In the genomic region with DNA sequence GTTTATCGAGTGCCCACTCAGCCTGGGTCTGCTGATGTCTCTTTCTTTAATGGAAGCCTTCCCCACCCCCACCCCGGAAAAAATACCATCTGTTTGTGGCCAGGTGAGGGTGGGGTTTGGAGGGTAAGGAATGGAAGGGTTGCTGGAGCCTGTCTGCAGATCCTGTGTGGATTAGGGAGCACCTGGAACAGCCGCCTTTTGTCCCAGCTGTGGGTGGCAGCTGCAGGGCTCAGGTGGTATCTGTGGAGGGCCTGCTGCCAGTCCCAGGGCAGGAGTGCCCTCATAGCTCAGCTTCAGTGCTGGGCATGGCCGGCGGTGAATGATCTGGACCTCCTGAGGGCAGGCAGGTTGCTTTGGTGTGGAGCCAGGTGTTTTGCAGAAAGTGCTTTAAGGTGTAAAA, we compare ENCODE assay signal across 2 cellular contexts.
TF ChIP-seq lines count a peak whose summit lies in the region.

No MANE protein-coding gene starts in this region.

TF ChIP-seq in liver, 16 proteins besides CTCF, POLR2A, EP300 and RAD21:
- no peak for TF ChIP-seq HNF4A (conservative IDR thresholded peaks at IDR 0.05)
- no peak for TF ChIP-seq MAX (IDR thresholded peaks at IDR 0.05)
- no peak for TF ChIP-seq YY1 (IDR thresholded peaks at IDR 0.05)
- TF ChIP-seq NR2F2 (IDR thresholded peaks at IDR 0.05): no peak
- no peak for TF ChIP-seq TAF1 (conservative IDR thresholded peaks at IDR 0.05)
- TF ChIP-seq, protein P1, sequence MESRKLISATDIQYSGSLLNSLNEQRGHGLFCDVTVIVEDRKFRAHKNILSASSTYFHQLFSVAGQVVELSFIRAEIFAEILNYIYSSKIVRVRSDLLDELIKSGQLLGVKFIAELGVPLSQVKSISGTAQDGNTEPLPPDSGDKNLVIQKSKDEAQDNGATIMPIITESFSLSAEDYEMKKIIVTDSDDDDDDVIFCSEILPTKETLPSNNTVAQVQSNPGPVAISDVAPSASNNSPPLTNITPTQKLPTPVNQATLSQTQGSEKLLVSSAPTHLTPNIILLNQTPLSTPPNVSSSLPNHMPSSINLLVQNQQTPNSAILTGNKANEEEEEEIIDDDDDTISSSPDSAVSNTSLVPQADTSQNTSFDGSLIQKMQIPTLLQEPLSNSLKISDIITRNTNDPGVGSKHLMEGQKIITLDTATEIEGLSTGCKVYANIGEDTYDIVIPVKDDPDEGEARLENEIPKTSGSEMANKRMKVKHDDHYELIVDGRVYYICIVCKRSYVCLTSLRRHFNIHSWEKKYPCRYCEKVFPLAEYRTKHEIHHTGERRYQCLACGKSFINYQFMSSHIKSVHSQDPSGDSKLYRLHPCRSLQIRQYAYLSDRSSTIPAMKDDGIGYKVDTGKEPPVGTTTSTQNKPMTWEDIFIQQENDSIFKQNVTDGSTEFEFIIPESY (IDR thresholded peaks at IDR 0.05): no peak
- no peak for TF ChIP-seq HNF4G (IDR thresholded peaks at IDR 0.05)
- TF ChIP-seq FOXA2 (IDR thresholded peaks at IDR 0.05): no peak
- TF ChIP-seq, protein P2, sequence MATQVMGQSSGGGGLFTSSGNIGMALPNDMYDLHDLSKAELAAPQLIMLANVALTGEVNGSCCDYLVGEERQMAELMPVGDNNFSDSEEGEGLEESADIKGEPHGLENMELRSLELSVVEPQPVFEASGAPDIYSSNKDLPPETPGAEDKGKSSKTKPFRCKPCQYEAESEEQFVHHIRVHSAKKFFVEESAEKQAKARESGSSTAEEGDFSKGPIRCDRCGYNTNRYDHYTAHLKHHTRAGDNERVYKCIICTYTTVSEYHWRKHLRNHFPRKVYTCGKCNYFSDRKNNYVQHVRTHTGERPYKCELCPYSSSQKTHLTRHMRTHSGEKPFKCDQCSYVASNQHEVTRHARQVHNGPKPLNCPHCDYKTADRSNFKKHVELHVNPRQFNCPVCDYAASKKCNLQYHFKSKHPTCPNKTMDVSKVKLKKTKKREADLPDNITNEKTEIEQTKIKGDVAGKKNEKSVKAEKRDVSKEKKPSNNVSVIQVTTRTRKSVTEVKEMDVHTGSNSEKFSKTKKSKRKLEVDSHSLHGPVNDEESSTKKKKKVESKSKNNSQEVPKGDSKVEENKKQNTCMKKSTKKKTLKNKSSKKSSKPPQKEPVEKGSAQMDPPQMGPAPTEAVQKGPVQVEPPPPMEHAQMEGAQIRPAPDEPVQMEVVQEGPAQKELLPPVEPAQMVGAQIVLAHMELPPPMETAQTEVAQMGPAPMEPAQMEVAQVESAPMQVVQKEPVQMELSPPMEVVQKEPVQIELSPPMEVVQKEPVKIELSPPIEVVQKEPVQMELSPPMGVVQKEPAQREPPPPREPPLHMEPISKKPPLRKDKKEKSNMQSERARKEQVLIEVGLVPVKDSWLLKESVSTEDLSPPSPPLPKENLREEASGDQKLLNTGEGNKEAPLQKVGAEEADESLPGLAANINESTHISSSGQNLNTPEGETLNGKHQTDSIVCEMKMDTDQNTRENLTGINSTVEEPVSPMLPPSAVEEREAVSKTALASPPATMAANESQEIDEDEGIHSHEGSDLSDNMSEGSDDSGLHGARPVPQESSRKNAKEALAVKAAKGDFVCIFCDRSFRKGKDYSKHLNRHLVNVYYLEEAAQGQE (IDR thresholded peaks at IDR 0.05): no peak
- no peak for TF ChIP-seq GABPA (IDR thresholded peaks at IDR 0.05 in 1 of 2, conservative IDR thresholded peaks at IDR 0.05 in 1 of 2)
- no peak for TF ChIP-seq JUND (IDR thresholded peaks at IDR 0.05)
- TF ChIP-seq EGR1 (IDR thresholded peaks at IDR 0.05; ENCODE audit: low read depth in 2 of 2): no peak
- no peak for TF ChIP-seq RXRA (IDR thresholded peaks at IDR 0.05)
- TF ChIP-seq, protein P3, sequence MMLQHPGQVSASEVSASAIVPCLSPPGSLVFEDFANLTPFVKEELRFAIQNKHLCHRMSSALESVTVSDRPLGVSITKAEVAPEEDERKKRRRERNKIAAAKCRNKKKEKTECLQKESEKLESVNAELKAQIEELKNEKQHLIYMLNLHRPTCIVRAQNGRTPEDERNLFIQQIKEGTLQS (IDR thresholded peaks at IDR 0.05): no peak
- TF ChIP-seq FOXA1 (IDR thresholded peaks at IDR 0.05): no peak
- TF ChIP-seq SP1 (IDR thresholded peaks at IDR 0.05): no peak

TF ChIP-seq in HepG2, 621 proteins besides CTCF, POLR2A, EP300 and RAD21:
- TF ChIP-seq ZNF670 (CRISPR knock-in tag; IDR thresholded peaks at IDR 0.05; ENCODE audit: borderline replicate concordance) (no peak), SPEN (CRISPR knock-in tag; IDR thresholded peaks at IDR 0.05; ENCODE audit: low read depth) (no peak), ATF6 (CRISPR knock-in tag; conservative IDR thresholded peaks at IDR 0.05) (no peak), SIX4 (CRISPR knock-in tag; IDR thresholded peaks at IDR 0.05) (no peak), ARID2 (CRISPR knock-in tag; IDR thresholded peaks at IDR 0.05; ENCODE audit: borderline replicate concordance) (no peak), SALL2 (CRISPR knock-in tag; IDR thresholded peaks at IDR 0.05) (no peak), HOXA9 (CRISPR knock-in tag; IDR thresholded peaks at IDR 0.05; ENCODE audit: borderline replicate concordance) (no peak), MBNL3 (CRISPR knock-in tag; conservative IDR thresholded peaks at IDR 0.05) (no peak), ZBTB38 (CRISPR knock-in tag; IDR thresholded peaks at IDR 0.05) (no peak), ZNF354B (CRISPR knock-in tag; IDR thresholded peaks at IDR 0.05) (no peak), PTBP1 (IDR thresholded peaks at IDR 0.05; ENCODE audit: low read depth, low read length, poor library complexity, severe bottlenecking) (no peak), ZMAT3 (CRISPR knock-in tag; conservative IDR thresholded peaks at IDR 0.05) (no peak), NR3C1 (CRISPR knock-in tag; IDR thresholded peaks at IDR 0.05) (no peak), ZNF225 (CRISPR knock-in tag; IDR thresholded peaks at IDR 0.05) (no peak), ZSCAN22 (CRISPR knock-in tag; IDR thresholded peaks at IDR 0.05) (no peak), POLR2AphosphoS2 (IDR thresholded peaks at IDR 0.05; ENCODE audit: low read depth, low read length) (no peak)
- TF ChIP-seq, protein P4, sequence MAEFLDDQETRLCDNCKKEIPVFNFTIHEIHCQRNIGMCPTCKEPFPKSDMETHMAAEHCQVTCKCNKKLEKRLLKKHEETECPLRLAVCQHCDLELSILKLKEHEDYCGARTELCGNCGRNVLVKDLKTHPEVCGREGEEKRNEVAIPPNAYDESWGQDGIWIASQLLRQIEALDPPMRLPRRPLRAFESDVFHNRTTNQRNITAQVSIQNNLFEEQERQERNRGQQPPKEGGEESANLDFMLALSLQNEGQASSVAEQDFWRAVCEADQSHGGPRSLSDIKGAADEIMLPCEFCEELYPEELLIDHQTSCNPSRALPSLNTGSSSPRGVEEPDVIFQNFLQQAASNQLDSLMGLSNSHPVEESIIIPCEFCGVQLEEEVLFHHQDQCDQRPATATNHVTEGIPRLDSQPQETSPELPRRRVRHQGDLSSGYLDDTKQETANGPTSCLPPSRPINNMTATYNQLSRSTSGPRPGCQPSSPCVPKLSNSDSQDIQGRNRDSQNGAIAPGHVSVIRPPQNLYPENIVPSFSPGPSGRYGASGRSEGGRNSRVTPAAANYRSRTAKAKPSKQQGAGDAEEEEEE (CRISPR knock-in tag; IDR thresholded peaks at IDR 0.05; ENCODE audit: borderline replicate concordance): no peak
